9 cellular contexts compared by ENCODE assay signal in the genomic region with DNA sequence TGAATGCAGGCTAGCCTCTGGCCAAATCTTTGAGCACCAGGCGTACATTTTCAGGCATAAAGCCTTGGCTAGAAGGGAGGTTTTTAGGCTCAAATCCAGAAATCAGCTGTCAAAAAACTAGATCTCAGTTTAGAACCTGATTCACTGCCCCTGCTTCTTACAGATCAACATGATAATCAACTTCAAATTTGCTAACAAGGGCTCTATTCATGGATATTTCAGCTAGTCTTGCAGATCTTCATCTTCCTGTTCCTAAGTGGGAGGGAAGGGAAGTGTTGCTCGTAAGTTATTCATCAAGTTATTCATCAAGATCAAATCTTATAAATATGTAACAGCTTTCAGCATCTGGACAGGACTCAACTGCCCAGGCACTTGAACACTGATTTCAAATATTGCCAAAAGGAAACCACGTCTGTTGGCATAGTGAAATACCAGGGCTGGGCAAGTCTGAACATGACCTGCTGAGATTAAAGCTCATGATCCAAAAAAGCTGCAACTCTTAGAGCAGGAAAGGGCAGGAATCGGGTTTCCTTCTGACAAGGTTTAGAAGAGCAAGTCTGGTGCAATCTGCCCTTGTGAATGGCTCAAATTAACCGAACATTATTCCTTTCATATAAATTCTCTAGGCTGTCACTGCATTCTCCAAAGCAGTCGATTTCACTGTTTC.
DNase-seq lines count a peak whose midpoint lies in the region; ATAC-seq and TF ChIP-seq lines count a peak whose summit lies in the region.
"Had no signal": no experiment of that assay in that cellular context is flagged by ENCODE, and none has a peak within 500 bp of the region (broad histone marks: within the 10 kb centered on the region; RNA-seq: fewer than 3 reads in every experiment).

No MANE protein-coding gene starts in this region.

- H3K9me3 ChIP-seq in thyroid gland: no peaks in the 10 kb centered on the region

- H3K36me3 ChIP-seq in thyroid gland: no peaks in the 10 kb centered on the region

- H3K27me3 ChIP-seq in thyroid gland: no peaks in the 10 kb centered on the region

- intact Hi-C loops in thyroid gland (cut with DNase I): no loop called here

- no peak overlapping the region for H3K4me3 ChIP-seq in astrocyte of the cerebellum (ENCODE audit: low read depth, low read length)
- H3K4me3 ChIP-seq in thyroid gland (replicated peaks in 1 of 3): no peak overlapping the region

- TF ChIP-seq CTCF in astrocyte of the cerebellum (IDR thresholded peaks at IDR 0.05; ENCODE audit: low read depth, low read length, missing control alignments) (no peak), thyroid gland (IDR thresholded peaks at IDR 0.05) (no peak)

- WGBS in thyroid gland, 2 donors: 21 to 22% methylated on average over 6 of the region's 6 CpGs

- peak; percentile 6 for DNase-seq in CD1c-positive myeloid dendritic cell (ENCODE audit: extremely low spot score)
- DNase-seq in NCI-H128 (lab: John Stamatoyannopoulos, UW; ENCODE audit: unreplicated experiment): peak; percentile 18
- peak; percentile 39 for DNase-seq in astrocyte of the cerebellum (ENCODE audit: low read depth)
- peak; percentile 76 for DNase-seq in kidney glomerular epithelial cell (lab: John Stamatoyannopoulos, UW)
- peak; percentile 46 to 63 for DNase-seq in thyroid gland
- DNase-seq: activated naive CD8-positive, alpha-beta T cell treated with anti-CD3 and anti-CD28 coated beads, Interleukin-2, amount 10 ng/mL, durations not matched to agents 7 days and 5 days had no signal

- TF ChIP-seq POLR2A in thyroid gland (IDR thresholded peaks at IDR 0.05): peak in 1 of 2 donors; percentile 24

- H3K4me1 ChIP-seq in thyroid gland: peaks cover 0 to 30% of the 10 kb centered on the region in 2 donors

- no peak for ATAC-seq in GM19395 (IDR thresholded peaks at IDR 0.05; ENCODE audit: unreplicated experiment)
- ATAC-seq in GM19351 (IDR thresholded peaks at IDR 0.05; ENCODE audit: unreplicated experiment): no peak
- no peak for ATAC-seq in HG02852 (IDR thresholded peaks at IDR 0.05; ENCODE audit: unreplicated experiment)

- H3K27ac ChIP-seq in thyroid gland: peak overlapping the region; percentile 38 to 75 (median 66)

- in situ Hi-C loops in astrocyte of the cerebellum (cut with HindIII; ENCODE audit: low sequenced_read_pairs): no loop called here

Comparison
In these comparisons a context has a peak if more than half of its experiments do, and no peak if none do; other contexts are left out.
1. DNase-seq: peak in every context shown above with its lines; median percentile 76 in kidney glomerular epithelial cell; 54 in thyroid gland; 39 in astrocyte of the cerebellum; 18 in NCI-H128; 6 in CD1c-positive myeloid dendritic cell.